Comparison of ENCODE assay signal across 19 cellular contexts in genomic region chr7:132520591-132520990, GRCh38. TPM values are rescaled to one million over a fixed set of nuclear protein-coding genes. Genes with fewer than 3 reads are reported as not detected.
"Had no signal": no experiment of that assay in that cellular context is flagged by ENCODE, and none has a peak within 500 bp of the region (broad histone marks: within the 10 kb centered on the region; RNA-seq: fewer than 3 reads in every experiment).

No MANE protein-coding gene starts in this region.

- H3K27me3 ChIP-seq: neutrophil, pancreas, right atrium auricular region, thyroid gland, vagina had no signal

- ATAC-seq: effector memory CD8-positive, alpha-beta T cell; pancreas; sciatic nerve had no signal

- H3K36me3 Mint-ChIP-seq: memory B cell; stimulated activated effector memory CD8-positive, alpha-beta T cell treated with anti-CD3 and anti-CD28 coated beads, Interleukin-12 subunit alpha, Interleukin-12 subunit beta, amount 100 ng/mL, for 72 hours had no signal

- H3K4me1 ChIP-seq: pancreas, prostate gland, thyroid gland, vagina had no signal

- H3K27ac ChIP-seq: neutrophil, pancreas, prostate gland, stomach, thyroid gland, vagina had no signal

- H3K9me3 ChIP-seq: neutrophil, pancreas, prostate gland, right atrium auricular region, stomach, thyroid gland, vagina had no signal

- H3K4me3 Mint-ChIP-seq: effector memory CD8-positive, alpha-beta T cell; memory B cell; nephron progenitor cell; stimulated activated effector memory CD8-positive, alpha-beta T cell treated with anti-CD3 and anti-CD28 coated beads, Interleukin-12 subunit alpha, Interleukin-12 subunit beta, amount 100 ng/mL, for 72 hours had no signal

- H3K27ac Mint-ChIP-seq: effector memory CD8-positive, alpha-beta T cell; memory B cell; nephron progenitor cell; stimulated activated effector memory CD8-positive, alpha-beta T cell treated with anti-CD3 and anti-CD28 coated beads, Interleukin-12 subunit alpha, Interleukin-12 subunit beta, amount 100 ng/mL, for 72 hours had no signal

- H3K4me1 Mint-ChIP-seq: memory B cell, nephron progenitor cell had no signal

- H3K36me3 ChIP-seq: neutrophil, pancreas, prostate gland, right atrium auricular region, stomach, thyroid gland, vagina had no signal

- H3K4me3 ChIP-seq: lung, pancreas, prostate gland, right atrium auricular region, stomach, thyroid gland, vagina had no signal

- DNase-seq: cortex of kidney; effector memory CD8-positive, alpha-beta T cell; nephron progenitor cell; pancreas; stimulated activated CD4-positive, alpha-beta T cell treated with anti-CD3 and anti-CD28 coated beads, Interleukin-2, amount 100 ng/mL, for 24 hours; stimulated activated CD4-positive, alpha-beta T cell treated with anti-CD3 and anti-CD28 coated beads, Interleukin-4, amount 100 ng/mL, for 24 hours; stimulated activated naive CD4-positive, alpha-beta T cell treated with Interleukin-2 at 50 U/mL for 16 hours; stomach; trophoblast cell had no signal

- H3K9me3 Mint-ChIP-seq: effector memory CD8-positive, alpha-beta T cell; memory B cell; nephron progenitor cell; stimulated activated effector memory CD8-positive, alpha-beta T cell treated with anti-CD3 and anti-CD28 coated beads, Interleukin-12 subunit alpha, Interleukin-12 subunit beta, amount 100 ng/mL, for 72 hours had no signal

RNA-seq across cellular contexts. Expression of gene PLXNA4, which starts 55.7 kb away (rescaled TPM):
- total RNA-seq: fibroblast of villous mesenchyme had no signal
